17 cellular contexts compared by ENCODE assay signal in genomic region chr11:37704791-37705190, GRCh38.
DNase-seq lines count a peak whose midpoint lies in the region; FAIRE-seq and TF ChIP-seq lines count a peak whose summit lies in the region.
"Had no signal": no experiment of that assay in that cellular context is flagged by ENCODE, and none has a peak within 500 bp of the region (broad histone marks: within the 10 kb centered on the region; RNA-seq: fewer than 3 reads in every experiment).

No MANE protein-coding gene starts in this region.

- FAIRE-seq in H1 (lab: Jason Lieb, UNC): no peak
- FAIRE-seq: D721Med, GM12892, GM18507, H54 had no signal

- no peaks in the 10 kb centered on the region for H3K27me3 ChIP-seq in adipocyte (replicated peaks; ENCODE audit: control insufficient read depth, insufficient read depth, low read length)
- no peaks in the 10 kb centered on the region for H3K27me3 ChIP-seq in H1 (replicated peaks in 1 of 4; ENCODE audit: control insufficient read depth in 3 of 4, extremely low read depth in 1 of 4, insufficient read depth in 3 of 4, low read length in 3 of 4)
- no peaks in the 10 kb centered on the region for H3K27me3 ChIP-seq in esophagus muscularis mucosa
- H3K27me3 ChIP-seq: BE2C had no signal

- H3K36me3 ChIP-seq in adipocyte (ENCODE audit: control insufficient read depth, insufficient read depth, low read length, severe bottlenecking): no peaks in the 10 kb centered on the region
- H3K36me3 ChIP-seq in H1 (ENCODE audit: control insufficient read depth in 2 of 4, insufficient read depth in 4 of 4, low read length in 3 of 4): no peaks in the 10 kb centered on the region
- H3K36me3 ChIP-seq in esophagus muscularis mucosa: no peaks in the 10 kb centered on the region
- H3K36me3 ChIP-seq: BE2C had no signal

- H2AK5ac ChIP-seq in H1 (ENCODE audit: low read depth, low read length): no peak overlapping the region

- no peaks in the 10 kb centered on the region for H3K23me2 ChIP-seq in H1 (ENCODE audit: low read depth, low read length)

- H2BK15ac ChIP-seq in H1 (ENCODE audit: low read length): no peak overlapping the region

- no peak overlapping the region for H3K14ac ChIP-seq in H1 (ENCODE audit: insufficient read length)

- no peak overlapping the region for H4K91ac ChIP-seq in H1 (replicated peaks; ENCODE audit: insufficient read length, low read length)

- H3K9me3 ChIP-seq in adipocyte (ENCODE audit: control insufficient read depth, low read length) (no peaks in the 10 kb centered on the region), H1 (ENCODE audit: insufficient read depth in 2 of 2, low read depth in 1 of 2, low read length in 1 of 2) (no peaks in the 10 kb centered on the region), esophagus muscularis mucosa (no peaks in the 10 kb centered on the region)
- H3K9me3 ChIP-seq: BE2C, Caco-2 had no signal

- H3K27ac ChIP-seq in H1 (ENCODE audit: low read depth, low read length) (no peak overlapping the region), esophagus muscularis mucosa (replicated peaks in 1 of 4) (no peak overlapping the region)
- H3K27ac ChIP-seq: GM23248 had no signal

- H2BK5ac ChIP-seq in H1 (ENCODE audit: low read depth, low read length): no peak overlapping the region

- DNase-seq in EH (ENCODE audit: low read depth) (peak; percentile 5), adipocyte (ENCODE audit: low read depth) (peak; percentile 58), H1 (ENCODE audit: low read depth in 1 of 2, low spot score in 2 of 2) (no peak), renal cortical epithelial cell (ENCODE audit: low read depth) (peak; percentile 4), esophagus muscularis mucosa (ENCODE audit: extremely low spot score) (no peak)
- no peak for DNase-seq in activated CD4-positive, alpha-beta T cell treated with anti-CD3 and anti-CD28 coated beads for 1 hour
- DNase-seq: BE2C; C1 segment of cervical spinal cord; Caco-2; CD4-positive, alpha-beta T cell; GDM1; GM23248; HCEC 1CT had no signal

- H2BK12ac ChIP-seq in H1 (ENCODE audit: low read depth, low read length): no peak overlapping the region

- no peak overlapping the region for H3K9ac ChIP-seq in adipocyte (ENCODE audit: low read length)
- no peak overlapping the region for H3K9ac ChIP-seq in H1 (replicated peaks in 1 of 4; ENCODE audit: extremely low read depth in 1 of 4, low read depth in 3 of 4, low read length in 3 of 4)
- H3K9ac ChIP-seq: GM23248 had no signal

- POLR2A ChIA-PET in H1 (lab: Charles Lee; ENCODE audit: partially characterized antibody): no interaction called here

- TF ChIP-seq POLR2A in H1 (IDR thresholded peaks at IDR 0.05; ENCODE audit: control extremely low read depth in 1 of 2, low read depth in 2 of 2, low read length in 2 of 2) (no peak), esophagus muscularis mucosa (IDR thresholded peaks at IDR 0.05; ENCODE audit: low read depth) (no peak)

- no peak overlapping the region for H4K5ac ChIP-seq in H1 (ENCODE audit: insufficient read length, low read depth, low read length)

- no peak overlapping the region for H4K8ac ChIP-seq in H1 (ENCODE audit: extremely low read depth, insufficient read depth, low read length)

- WGBS in H1 (ENCODE audit: extremely low coverage in 1 of 2, insufficient coverage in 1 of 2, insufficient read length in 1 of 2, insufficient replicate concordance in 2 of 2, low coverage in 1 of 2, low lambda C conversion rate in 2 of 2, missing lambda C conversion rate in 1 of 2), 2 experiments: 61% methylated on average over 2 of the region's 2 CpGs; no CpG with 5 or more reads in 1 of the 2 experiments
- 62% methylated on average over 2 of the region's 2 CpGs for WGBS in esophagus muscularis mucosa

- intact Hi-C loops in esophagus muscularis mucosa (cut with DNase I): no loop called here

- CTCF ChIA-PET in H1 (lab: Charles Lee; ENCODE audit: partially characterized antibody): no interaction called here

- H3K23ac ChIP-seq in H1 (ENCODE audit: insufficient read length): no peak overlapping the region

- no peak overlapping the region for H3K56ac ChIP-seq in H1 (replicated peaks; ENCODE audit: insufficient read length, low read depth, low read length)

- H3K4me3 ChIP-seq in adipocyte (ENCODE audit: low read length): no peak overlapping the region
- H3K4me3 ChIP-seq in H1 (ENCODE audit: extremely low read depth in 1 of 4, insufficient read depth in 2 of 4, low read depth in 3 of 4, low read length in 4 of 4): no peak overlapping the region
- no peak overlapping the region for H3K4me3 ChIP-seq in esophagus muscularis mucosa
- H3K4me3 ChIP-seq: GM23248 had no signal

- H3K4me2 ChIP-seq in H1 (ENCODE audit: insufficient read depth in 1 of 2, low read depth in 2 of 2, low read length in 2 of 2): no peak overlapping the region

- H2BK120ac ChIP-seq in H1 (replicated peaks; ENCODE audit: low read depth, low read length): no peak overlapping the region

- H3K4ac ChIP-seq in H1 (replicated peaks; ENCODE audit: insufficient read length, low read depth, low read length): no peak overlapping the region

- H3K4me1 ChIP-seq in adipocyte (ENCODE audit: control insufficient read depth, insufficient read depth, low read length) (no peaks in the 10 kb centered on the region), H1 (replicated peaks in 1 of 4; ENCODE audit: control insufficient read depth in 3 of 4, insufficient read depth in 4 of 4, low read length in 3 of 4) (no peaks in the 10 kb centered on the region), esophagus muscularis mucosa (peaks cover 0 to 1% (median under 1%) of the 10 kb centered on the region in 4 donors)
- H3K4me1 ChIP-seq: BE2C, Caco-2 had no signal

- no peak for TF ChIP-seq CTCF in H1 (IDR thresholded peaks at IDR 0.05; ENCODE audit: control extremely low read depth in 1 of 3, insufficient read depth in 1 of 3, low read depth in 1 of 3, low read length in 3 of 3)
- no peak for TF ChIP-seq CTCF in esophagus muscularis mucosa (IDR thresholded peaks at IDR 0.05)

- no peak overlapping the region for H2BK20ac ChIP-seq in H1 (ENCODE audit: low read length)

- no peaks in the 10 kb centered on the region for H3K79me2 ChIP-seq in H1 (ENCODE audit: control insufficient read depth in 1 of 2, insufficient read depth in 2 of 2, low read length in 2 of 2)

- no peak overlapping the region for H3K18ac ChIP-seq in H1 (ENCODE audit: extremely low read depth, low read length)

- H4K20me1 ChIP-seq in H1 (replicated peaks in 1 of 2; ENCODE audit: control insufficient read depth in 1 of 2, insufficient read depth in 2 of 2, low read length in 2 of 2): no peaks in the 10 kb centered on the region

- TF ChIP-seq EP300 in H1 (IDR thresholded peaks at IDR 0.05; ENCODE audit: borderline replicate concordance in 1 of 2, low read depth in 2 of 2, low read length in 2 of 2): no peak
- no peak for TF ChIP-seq EP300 in esophagus muscularis mucosa (IDR thresholded peaks at IDR 0.05)

- H2AFZ ChIP-seq in H1 (ENCODE audit: low read length): no peak overlapping the region
- H2AFZ ChIP-seq: GM23248 had no signal

- no peaks in the 10 kb centered on the region for H3K79me1 ChIP-seq in H1 (ENCODE audit: low read depth, low read length)

- no peak for TF ChIP-seq RAD21 in H1 (IDR thresholded peaks at IDR 0.05 in 1 of 2, conservative IDR thresholded peaks at IDR 0.05 in 1 of 2; ENCODE audit: low read depth in 2 of 2, low read length in 2 of 2)

TF ChIP-seq in H1, 55 proteins besides CTCF, POLR2A, EP300 and RAD21:
- TF ChIP-seq CEBPB (IDR thresholded peaks at IDR 0.05; ENCODE audit: low read depth, low read length) (0 out of 2 replicates have a peak, but pooled peaks have one; percentile 57), SIN3A (conservative IDR thresholded peaks at IDR 0.05 in 1 of 2, IDR thresholded peaks at IDR 0.05 in 1 of 2; ENCODE audit: low read depth in 1 of 2, low read length in 2 of 2) (no peak)

Comparison
In these comparisons a context has a peak if more than half of its experiments do, and no peak if none do; other contexts are left out.
1. DNase-seq: peak in EH (single experiment), adipocyte (single experiment) and renal cortical epithelial cell (single experiment); none in H1 (0 of 2), esophagus muscularis mucosa (single experiment) and activated CD4-positive, alpha-beta T cell treated with anti-CD3 and anti-CD28 coated beads for 1 hour (single experiment).